ENCODE assay signal across 30 cellular contexts in genomic region chr19:2754659-2755447, GRCh38. TPM values are rescaled to one million over a fixed set of nuclear protein-coding genes. Genes with fewer than 3 reads are reported as not detected.
"Had no signal": no experiment of that assay in that cellular context is flagged by ENCODE, and none has a peak within 500 bp of the region (broad histone marks: within the 10 kb centered on the region; RNA-seq: fewer than 3 reads in every experiment).

No MANE protein-coding gene starts in this region.

- H3K27me3 ChIP-seq: adrenal gland, brain microvascular endothelial cell, foreskin keratinocyte, heart right ventricle, left lung, neutrophil, ovary, uterus had no signal

- ATAC-seq: esophagus mucosa; foreskin keratinocyte; sciatic nerve; stimulated activated effector memory CD8-positive, alpha-beta T cell treated with anti-CD3 and anti-CD28 coated beads, Interleukin-12 subunit alpha, Interleukin-12 subunit beta, amount 100 ng/mL, for 72 hours; stimulated activated naive CD8-positive, alpha-beta T cell treated with anti-CD3 and anti-CD28 coated beads, Interleukin-15, amount 100 ng/mL, for 72 hours had no signal

- H3K4me1 ChIP-seq: adrenal gland, foreskin keratinocyte, heart right ventricle, left lung, uterus had no signal

- H3K4me3 Mint-ChIP-seq: activated naive CD4-positive, alpha-beta T cell treated with anti-CD3 and anti-CD28 coated beads for 36 hours; activated naive CD8-positive, alpha-beta T cell treated with anti-CD3 and anti-CD28 coated beads for 36 hours; activated T-helper 1 cell treated with anti-CD3 and anti-CD28 coated beads, Interleukin-12 subunit alpha, Interleukin-12 subunit beta, Interleukin-2, Interleukin-4 antibody, amounts not matched to agents 30 ng/mL and 10 ng/mL and 1 ng/mL, durations not matched to agents 14 hours and 24 hours and 36 hours; nephron; stimulated activated effector memory CD8-positive, alpha-beta T cell treated with anti-CD3 and anti-CD28 coated beads, Interleukin-12 subunit alpha, Interleukin-12 subunit beta, amount 100 ng/mL, for 72 hours; stimulated activated naive CD8-positive, alpha-beta T cell treated with anti-CD3 and anti-CD28 coated beads, Interleukin-15, amount 100 ng/mL, for 72 hours; T-helper 1 cell treated with Interleukin-12 subunit alpha and Interleukin-12 subunit beta and Interleukin-4 antibody, amounts not matched to agents 30 μg/mL and 1 μg/mL, for 36 hours; type B pancreatic cell had no signal

- H3K27me3 Mint-ChIP-seq: activated naive CD8-positive, alpha-beta T cell treated with anti-CD3 and anti-CD28 coated beads for 36 hours; progenitor cell of endocrine pancreas; stimulated activated naive CD8-positive, alpha-beta T cell treated with anti-CD3 and anti-CD28 coated beads, Interleukin-15, amount 100 ng/mL, for 72 hours; type B pancreatic cell had no signal

- H3K4me3 ChIP-seq: adrenal gland, heart right ventricle, left lung, ovary, skin epidermis, uterus had no signal

- H3K27ac ChIP-seq: adrenal gland, brain microvascular endothelial cell, foreskin keratinocyte, heart right ventricle, left lung, neutrophil, ovary, skin epidermis, uterus, VCaP had no signal

- H3K4me1 Mint-ChIP-seq: nephron had no signal

- DNase-seq: activated CD4-positive, alpha-beta T cell treated with anti-CD3 and anti-CD28 coated beads for 48 hours; activated CD4-positive, alpha-beta T cell treated with anti-CD3 and anti-CD28 coated beads, Interleukin-2, amount 50 U/mL, for 48 hours; activated CD8-positive, alpha-beta memory T cell treated with anti-CD3 and anti-CD28 coated beads for 24 hours; activated effector memory CD4-positive, alpha-beta T cell treated with anti-CD3 and anti-CD28 coated beads, Interleukin-2, amount 50 U/mL, for 16 hours; activated naive CD4-positive, alpha-beta T cell treated with anti-CD3 and anti-CD28 coated beads for 36 hours; activated naive CD8-positive, alpha-beta T cell treated with anti-CD3 and anti-CD28 coated beads for 36 hours; adrenal gland; brain microvascular endothelial cell; foreskin keratinocyte; heart right ventricle; kidney glomerular epithelial cell; left lung; ovary; stimulated activated CD4-positive, alpha-beta T cell treated with anti-CD3 and anti-CD28 coated beads, Interleukin-12 subunit alpha, Interleukin-12 subunit beta, amount 100 ng/mL, for 4 hours; stimulated activated CD4-positive, alpha-beta T cell treated with anti-CD3 and anti-CD28 coated beads, Interleukin-4, amount 100 ng/mL, for 24 hours; stimulated activated naive CD8-positive, alpha-beta T cell treated with anti-CD3 and anti-CD28 coated beads, Interleukin-15, amount 100 ng/mL, for 72 hours; substantia nigra; T-helper 9 cell; uterus had no signal

- H3K9me3 Mint-ChIP-seq: activated naive CD4-positive, alpha-beta T cell treated with anti-CD3 and anti-CD28 coated beads for 36 hours; activated naive CD8-positive, alpha-beta T cell treated with anti-CD3 and anti-CD28 coated beads for 36 hours; activated T-helper 1 cell treated with anti-CD3 and anti-CD28 coated beads, Interleukin-12 subunit alpha, Interleukin-12 subunit beta, Interleukin-2, Interleukin-4 antibody, amounts not matched to agents 30 ng/mL and 10 ng/mL and 1 ng/mL, durations not matched to agents 14 hours and 24 hours and 36 hours; nephron; stimulated activated effector memory CD8-positive, alpha-beta T cell treated with anti-CD3 and anti-CD28 coated beads, Interleukin-12 subunit alpha, Interleukin-12 subunit beta, amount 100 ng/mL, for 72 hours; stimulated activated naive CD8-positive, alpha-beta T cell treated with anti-CD3 and anti-CD28 coated beads, Interleukin-15, amount 100 ng/mL, for 72 hours; T-helper 1 cell treated with Interleukin-12 subunit alpha and Interleukin-12 subunit beta and Interleukin-4 antibody, amounts not matched to agents 30 μg/mL and 1 μg/mL, for 36 hours; type B pancreatic cell had no signal

- H3K36me3 ChIP-seq: ovary, uterus had no signal

- H3K9me3 ChIP-seq: adrenal gland, heart right ventricle, left lung, neutrophil, ovary, uterus had no signal

- H3K27ac Mint-ChIP-seq: activated naive CD4-positive, alpha-beta T cell treated with anti-CD3 and anti-CD28 coated beads for 36 hours; activated naive CD8-positive, alpha-beta T cell treated with anti-CD3 and anti-CD28 coated beads for 36 hours; nephron; T-helper 1 cell treated with Interleukin-12 subunit alpha and Interleukin-12 subunit beta and Interleukin-4 antibody, amounts not matched to agents 30 μg/mL and 1 μg/mL, for 36 hours; type B pancreatic cell had no signal

RNA-seq across cellular contexts. Expression of gene DIRAS1, which starts 33.7 kb away (rescaled TPM):
- total RNA-seq: activated T-helper 1 cell treated with anti-CD3 and anti-CD28 coated beads, Interleukin-12 subunit alpha, Interleukin-12 subunit beta, Interleukin-2, Interleukin-4 antibody, amounts not matched to agents 30 ng/mL and 10 ng/mL and 1 ng/mL, durations not matched to agents 14 hours and 24 hours and 36 hours had no signal
